8 cellular contexts compared by ENCODE assay signal in the genomic region with DNA sequence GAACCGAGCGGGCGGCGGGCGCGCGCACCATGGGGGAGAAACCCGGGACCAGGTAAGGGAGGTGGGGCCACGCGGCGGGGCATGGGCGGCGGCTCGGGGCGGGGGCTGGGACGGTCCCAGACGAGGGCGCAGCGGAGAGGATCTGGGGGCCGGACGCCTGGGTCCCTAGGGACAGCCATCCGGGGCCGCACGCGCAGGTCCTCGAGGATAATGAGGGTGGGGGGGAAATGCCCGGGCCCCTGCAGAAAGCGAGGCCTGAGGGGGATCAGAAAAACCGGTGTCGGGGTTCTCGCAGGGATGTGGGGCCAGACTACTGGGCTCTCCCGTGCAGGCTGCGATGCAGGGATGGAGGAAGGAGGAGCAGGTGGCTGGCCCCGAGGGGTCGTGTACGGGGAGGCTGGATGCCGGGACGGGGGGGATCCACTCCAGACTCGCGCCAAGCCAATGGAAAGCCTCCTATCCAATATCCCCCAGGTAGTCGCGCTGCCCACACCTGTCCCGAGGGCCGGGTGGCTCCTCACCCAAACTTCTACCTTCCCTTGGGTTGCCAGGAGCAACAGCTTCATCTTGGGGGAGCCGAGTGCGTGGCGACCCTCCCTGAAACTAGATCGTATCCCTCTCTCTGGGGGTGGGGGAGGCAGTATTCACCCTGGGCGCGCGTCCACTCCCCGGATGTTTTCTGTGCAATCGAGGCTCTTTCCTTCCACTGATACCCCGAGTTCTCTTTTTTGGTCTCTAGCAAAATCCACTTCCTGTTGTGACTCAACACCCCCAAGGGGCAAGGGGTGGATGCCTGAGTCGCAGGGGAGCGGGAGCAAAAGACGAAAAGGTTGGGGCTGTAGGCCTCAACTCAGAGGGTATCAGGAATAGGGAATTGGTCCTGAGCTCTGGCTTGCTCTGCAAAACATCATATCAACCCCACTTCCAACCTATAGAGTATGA. TPM values are rescaled to one million over a fixed set of nuclear protein-coding genes. Genes with fewer than 3 reads are reported as not detected.
DNase-seq lines count a peak whose midpoint lies in the region; ATAC-seq, FAIRE-seq and TF ChIP-seq lines count a peak whose summit lies in the region.

No MANE protein-coding gene starts in this region.

- H4K20me1 ChIP-seq in BLaER1 (peaks cover 15% of the 10 kb centered on the region), HepG2 (ENCODE audit: insufficient read depth, low read length) (no peaks in the 10 kb centered on the region; the same call in 1 of the 2 replicates)

- BruUV-seq in MCF 10A (replicated peaks; lab: Mats Ljungman, UMichigan) = no TSS peak
- BruUV-seq in HepG2 (replicated peaks; lab: Mats Ljungman, UMichigan) = TSS peak; percentile 49

- peak overlapping the region; percentile 81 for H3K4me3 Mint-ChIP-seq in HFFc6
- H3K4me3 Mint-ChIP-seq in MCF 10A (ENCODE audit: unreplicated experiment) = peak overlapping the region; percentile 66
- peak overlapping the region; percentile 83 for H3K4me3 Mint-ChIP-seq in stimulated activated memory B cell treated with anti-CD40 and anti-IgM and Interleukin-4, amounts not matched to agents 10 μg/mL and 1 μg/mL and 100 μg/mL, for 72 hours

- WGBS in HepG2 (ENCODE audit: low lambda C conversion rate) = 2% methylated on average over 32 of the region's 57 CpGs

- no peak for FAIRE-seq in HepG2 (lab: Jason Lieb, UNC)

- H3K36me3 ChIP-seq in BLaER1 (peaks cover 4% of the 10 kb centered on the region), HepG2 (replicated peaks in 1 of 2; ENCODE audit: control insufficient read depth in 1 of 2, insufficient read depth in 2 of 2, low read length in 2 of 2) (peaks cover 4 to 8% of the 10 kb centered on the region in 2 experiments; a peak in 4 of 5 replicates)

- DNase-seq in HFFc6 (no peak), T-helper 2 cell (peak in 3 of 5 experiments; percentile 12 to 82 (median 19)), MCF 10A (ENCODE audit: unreplicated experiment) (no peak), HepG2 (ENCODE audit: low spot score) (no peak), T1000 (lab: John Stamatoyannopoulos, UW) (no peak)

- H3K9me3 Mint-ChIP-seq in HFFc6 = no peaks in the 10 kb centered on the region
- H3K9me3 Mint-ChIP-seq in MCF 10A (ENCODE audit: unreplicated experiment) = no peaks in the 10 kb centered on the region
- no peaks in the 10 kb centered on the region for H3K9me3 Mint-ChIP-seq in stimulated activated memory B cell treated with anti-CD40 and anti-IgM and Interleukin-4, amounts not matched to agents 10 μg/mL and 1 μg/mL and 100 μg/mL, for 72 hours

- TF ChIP-seq EP300 in HepG2 (IDR thresholded peaks at IDR 0.05; ENCODE audit: low read depth in 2 of 2, low read length in 2 of 2) (no peak), HepG2 (CRISPR knock-in tag; IDR thresholded peaks at IDR 0.05; ENCODE audit: borderline replicate concordance) (no peak)

- TF ChIP-seq CTCF in HFFc6 (IDR thresholded peaks at IDR 0.05) (no peak), MCF 10A (IDR thresholded peaks at IDR 0.05; ENCODE audit: unreplicated experiment) (no peak), HepG2 (CRISPR knock-in tag; IDR thresholded peaks at IDR 0.05) (no peak)

- H3K9ac ChIP-seq in BLaER1 = peak overlapping the region; percentile 90
- peak overlapping the region; percentile 73 for H3K9ac ChIP-seq in HepG2 (ENCODE audit: insufficient read depth, low read depth, low read length)

- intact Hi-C loops in MCF 10A (cut with micrococcal nuclease) (loop anchor here (1.0 to 2.0 kb wide), 3 partner anchors 20 to 178 kb away; partner anchors contain the start of gene MED11), HepG2 (cut with micrococcal nuclease; ENCODE audit: unreplicated experiment) (loop anchor here (1.0 to 10.0 kb wide), 4 partner anchors 10 to 254 kb away; partner anchors contain the start of genes GLTPD2, MED11 and SPAG7)

- CTCF ChIA-PET in MCF 10A (lab: Yijun Ruan, JAX) = interaction anchor here (0.6 to 1.5 kb wide), 7 partner anchors 10 to 353 kb away, joined by 3 to 4 read pairs (median 3); partner anchors contain the start of genes GP1BA, RNF167 and SLC25A11
- CTCF ChIA-PET in HepG2 (lab: Yijun Ruan, JAX; ENCODE audit: low intra/inter-chr PET ratio, low total read pairs) = interaction anchor here (0.8 to 1.9 kb wide), 4 partner anchors 21 to 178 kb away, joined by 4 to 11 read pairs (median 7); partner anchors contain the start of gene MED11

- peak in 1 of 2 experiments; percentile 70; a peak in 1 of 4 replicates for TF ChIP-seq POLR2A in HepG2 (IDR thresholded peaks at IDR 0.05; ENCODE audit: insufficient read depth in 1 of 2, low read depth in 2 of 2, low read length in 2 of 2)

- peaks cover 19% of the 10 kb centered on the region for H3K79me2 ChIP-seq in HepG2 (ENCODE audit: insufficient read depth, low read length)

- peaks cover 2% of the 10 kb centered on the region; the same call in 1 of the 2 replicates for H3K27me3 Mint-ChIP-seq in HFFc6 (ENCODE audit: insufficient read depth)
- no peaks in the 10 kb centered on the region for H3K27me3 Mint-ChIP-seq in MCF 10A (ENCODE audit: insufficient read depth, unreplicated experiment)
- H3K27me3 Mint-ChIP-seq in stimulated activated memory B cell treated with anti-CD40 and anti-IgM and Interleukin-4, amounts not matched to agents 10 μg/mL and 1 μg/mL and 100 μg/mL, for 72 hours = no peaks in the 10 kb centered on the region

- H3K27ac ChIP-seq in BLaER1 = peak overlapping the region; percentile 90
- peak overlapping the region; percentile 65 for H3K27ac ChIP-seq in HepG2 (ENCODE audit: extremely low read length, insufficient read depth, low read length)

- POLR2A ChIA-PET in MCF 10A (lab: Yijun Ruan, JAX) = interaction anchor here (0.6 to 1.9 kb wide), 12 partner anchors 10 to 235 kb away, joined by 3 to 14 read pairs (median 4); partner anchors contain the start of genes CXCL16, GLTPD2, MINK1 and RNF167
- POLR2A ChIA-PET in HepG2 (lab: Yijun Ruan, JAX) = interaction anchor here (1.0 to 5.9 kb wide), 20 partner anchors 8 to 257 kb away, joined by 3 to 107 read pairs (median 6); partner anchors contain the start of genes GLTPD2, MED11, PLD2 and PSMB6

- H3K9me3 ChIP-seq in BLaER1 (no peaks in the 10 kb centered on the region), HepG2 (ENCODE audit: low read length) (no peaks in the 10 kb centered on the region)

- no peaks in the 10 kb centered on the region for H3K27me3 ChIP-seq in BLaER1
- no peaks in the 10 kb centered on the region for H3K27me3 ChIP-seq in HepG2 (ENCODE audit: control insufficient read depth in 1 of 2, insufficient read depth in 2 of 2, low read length in 2 of 2)

- H3K27ac Mint-ChIP-seq in HFFc6 (peak overlapping the region; percentile 60; the same call in 1 of the 2 replicates), MCF 10A (ENCODE audit: low read depth, unreplicated experiment) (peak overlapping the region; percentile 53)
- peak overlapping the region; percentile 67 for H3K27ac Mint-ChIP-seq in stimulated activated memory B cell treated with anti-CD40 and anti-IgM and Interleukin-4, amounts not matched to agents 10 μg/mL and 1 μg/mL and 100 μg/mL, for 72 hours

- H3K4me2 ChIP-seq in BLaER1 (peak overlapping the region; percentile 94), HepG2 (ENCODE audit: low read depth, low read length) (peak overlapping the region; percentile 90)

- no peak for TF ChIP-seq RAD21 in HepG2 (CRISPR knock-in tag; IDR thresholded peaks at IDR 0.05)

- H3K4me3 ChIP-seq in BLaER1 = peak overlapping the region; percentile 83
- H3K4me3 ChIP-seq in HepG2 (replicated peaks in 1 of 3; ENCODE audit: insufficient read depth in 1 of 3, low read depth in 2 of 3, low read length in 3 of 3) = peak overlapping the region; percentile 72 to 86 (median 85)

- H3K4me1 Mint-ChIP-seq in HFFc6 (ENCODE audit: low read depth) (peaks cover 21% of the 10 kb centered on the region), MCF 10A (ENCODE audit: insufficient read depth, unreplicated experiment) (peaks cover 9% of the 10 kb centered on the region)
- H3K4me1 Mint-ChIP-seq in stimulated activated memory B cell treated with anti-CD40 and anti-IgM and Interleukin-4, amounts not matched to agents 10 μg/mL and 1 μg/mL and 100 μg/mL, for 72 hours = peaks cover 47% of the 10 kb centered on the region

- peaks cover 56% of the 10 kb centered on the region for H3K4me1 ChIP-seq in BLaER1
- H3K4me1 ChIP-seq in HepG2 (ENCODE audit: insufficient read depth, low read length) = peaks cover 39% of the 10 kb centered on the region

- in situ Hi-C loops in HepG2 (cut with HindIII; ENCODE audit: extremely low pct_ligation_motif_present, low pct_unique_long_range_greater_than_20kb) = no loop called here

- H3K36me3 Mint-ChIP-seq in HFFc6 (ENCODE audit: low read depth) (no peaks in the 10 kb centered on the region), MCF 10A (ENCODE audit: insufficient read depth, unreplicated experiment) (peaks cover 4% of the 10 kb centered on the region)
- H3K36me3 Mint-ChIP-seq in stimulated activated memory B cell treated with anti-CD40 and anti-IgM and Interleukin-4, amounts not matched to agents 10 μg/mL and 1 μg/mL and 100 μg/mL, for 72 hours = peaks cover 9% of the 10 kb centered on the region

- H2AFZ ChIP-seq in HepG2 (ENCODE audit: low read length) = no peak overlapping the region

- ATAC-seq in HepG2 = peak; percentile 4; the same call in 2 of the 3 replicates
- ATAC-seq in stimulated activated memory B cell treated with anti-CD40 and anti-IgM and Interleukin-4, amounts not matched to agents 10 μg/mL and 1 μg/mL and 100 μg/mL, for 72 hours = peak; percentile 83
- no peak for ATAC-seq in HG02678 (IDR thresholded peaks at IDR 0.05; ENCODE audit: unreplicated experiment)

RNA-seq across cellular contexts. Expression of gene ARRB2, which starts 0.5 kb away (rescaled TPM):
- total RNA-seq in HFFc6 (2021; fragmentation: NEBNext Ultra II Directional; extraction: Animal tissue kit (Norgen Biotek cat#: 25700)) = 10 to 100 TPM in 2 of 6 experiments, 1 to 10 TPM in 4; 8.0 to 10.7 (median 9.1) TPM
- total RNA-seq in MCF 10A (2022) = 20.7 and 25.1 TPM in 2 replicates
- total RNA-seq in HepG2 (2016; rRNA removed; fragmentation: Illumina TruSeq; extraction: Trizol) = 15.5 and 21.5 TPM in 2 replicates
- 26.6 and 31.6 TPM in 2 replicates for total RNA-seq in HepG2 (2016; cell fraction: cytosol; rRNA removed; fragmentation: Illumina TruSeq; extraction: Trizol; ENCODE audit: low read depth)
- total RNA-seq in HepG2 (2016; cell fraction: insoluble cytoplasmic fraction; rRNA removed; fragmentation: Illumina TruSeq; extraction: Trizol) = 11.0 and 21.7 TPM in 2 replicates
- 39.2 and 42.1 TPM in 2 replicates for total RNA-seq in HepG2 (2016; cell fraction: membrane; rRNA removed; fragmentation: Illumina TruSeq; extraction: Trizol)
- 14.4 and 14.9 TPM in 2 replicates for total RNA-seq in HepG2 (2016; cell fraction: nucleus; rRNA removed; fragmentation: Illumina TruSeq; extraction: Trizol)
- polyA plus RNA-seq in HepG2 (2011; rRNA removed) = 49.2 and 58.4 TPM in 2 replicates
- 39.2 and 47.6 TPM in 2 replicates for polyA plus RNA-seq in HepG2 (2011; cell fraction: cytosol; rRNA removed)
- 125 and 127 TPM in 2 replicates for polyA plus RNA-seq in HepG2 (2011; cell fraction: nucleus; rRNA removed)
- 56.5 and 69.1 TPM in 2 replicates for polyA plus RNA-seq in HepG2 (2012)
- 73.1 and 77.8 TPM in 2 replicates for polyA plus RNA-seq in HepG2 (2016; cell fraction: cytosol; fragmentation: Illumina TruSeq; extraction: Trizol; ENCODE audit: low read depth)
- 31.2 and 37.0 TPM in 2 replicates for polyA plus RNA-seq in HepG2 (2016; cell fraction: insoluble cytoplasmic fraction; fragmentation: Illumina TruSeq; extraction: Trizol; ENCODE audit: low read depth)
- polyA plus RNA-seq in HepG2 (2016; cell fraction: membrane; fragmentation: Illumina TruSeq; extraction: Trizol; ENCODE audit: low read depth) = 82.8 and 84.1 TPM in 2 replicates
- polyA plus RNA-seq in HepG2 (2016; cell fraction: nucleus; fragmentation: Illumina TruSeq; extraction: Trizol; ENCODE audit: insufficient read depth, low read depth) = 77.0 and 85.1 TPM in 2 replicates
- polyA minus RNA-seq in HepG2 (2011; rRNA and poly(A)+ RNA removed; ENCODE audit: low replicate concordance) = 30.3 and 32.9 TPM in 2 replicates
- 17.3 and 18.1 TPM in 2 replicates for polyA minus RNA-seq in HepG2 (2011; cell fraction: cytosol; rRNA and poly(A)+ RNA removed)
- polyA minus RNA-seq in HepG2 (2011; cell fraction: nucleus; rRNA and poly(A)+ RNA removed) = 19.2 and 23.5 TPM in 2 replicates

RNA-seq across cellular contexts. Expression of gene PELP1, which starts 7.0 kb away (rescaled TPM):
- 10 to 100 TPM; 52.8 to 64.9 (median 60.5) TPM for total RNA-seq in HFFc6 (2021; fragmentation: NEBNext Ultra II Directional; extraction: Animal tissue kit (Norgen Biotek cat#: 25700))
- 63.9 and 74.8 TPM in 2 replicates for total RNA-seq in MCF 10A (2022)
- 27.8 and 33.2 TPM in 2 replicates for total RNA-seq in HepG2 (2016; rRNA removed; fragmentation: Illumina TruSeq; extraction: Trizol)
- 8.6 and 9.3 TPM in 2 replicates for total RNA-seq in HepG2 (2016; cell fraction: cytosol; rRNA removed; fragmentation: Illumina TruSeq; extraction: Trizol; ENCODE audit: low read depth)
- 29.7 and 32.3 TPM in 2 replicates for total RNA-seq in HepG2 (2016; cell fraction: insoluble cytoplasmic fraction; rRNA removed; fragmentation: Illumina TruSeq; extraction: Trizol)
- 8.2 and 11.4 TPM in 2 replicates for total RNA-seq in HepG2 (2016; cell fraction: membrane; rRNA removed; fragmentation: Illumina TruSeq; extraction: Trizol)
- 38.3 and 51.4 TPM in 2 replicates for total RNA-seq in HepG2 (2016; cell fraction: nucleus; rRNA removed; fragmentation: Illumina TruSeq; extraction: Trizol)
- 14.9 and 22.5 TPM in 2 replicates for polyA plus RNA-seq in HepG2 (2011; rRNA removed)
- polyA plus RNA-seq in HepG2 (2011; cell fraction: cytosol; rRNA removed) = 4.3 and 5.4 TPM in 2 replicates
- polyA plus RNA-seq in HepG2 (2011; cell fraction: nucleus; rRNA removed) = 83.8 and 108 TPM in 2 replicates
- 32.3 and 36.6 TPM in 2 replicates for polyA plus RNA-seq in HepG2 (2012)
- 1.4 and 1.8 TPM in 2 replicates for polyA plus RNA-seq in HepG2 (2016; cell fraction: cytosol; fragmentation: Illumina TruSeq; extraction: Trizol; ENCODE audit: low read depth)
- 18.5 and 30.6 TPM in 2 replicates for polyA plus RNA-seq in HepG2 (2016; cell fraction: insoluble cytoplasmic fraction; fragmentation: Illumina TruSeq; extraction: Trizol; ENCODE audit: low read depth)
- polyA plus RNA-seq in HepG2 (2016; cell fraction: membrane; fragmentation: Illumina TruSeq; extraction: Trizol; ENCODE audit: low read depth) = 3.5 and 4.7 TPM in 2 replicates
- 96.8 and 111 TPM in 2 replicates for polyA plus RNA-seq in HepG2 (2016; cell fraction: nucleus; fragmentation: Illumina TruSeq; extraction: Trizol; ENCODE audit: insufficient read depth, low read depth)
- 69.8 and 87.2 TPM in 2 replicates for polyA minus RNA-seq in HepG2 (2011; rRNA and poly(A)+ RNA removed; ENCODE audit: low replicate concordance)
- polyA minus RNA-seq in HepG2 (2011; cell fraction: cytosol; rRNA and poly(A)+ RNA removed) = 14.3 and 16.8 TPM in 2 replicates
- 39.3 and 65.8 TPM in 2 replicates for polyA minus RNA-seq in HepG2 (2011; cell fraction: nucleus; rRNA and poly(A)+ RNA removed)

RNA-seq across cellular contexts. Expression of gene MED11, which starts 20.3 kb away (rescaled TPM):
- total RNA-seq in HFFc6 (2021; fragmentation: NEBNext Ultra II Directional; extraction: Animal tissue kit (Norgen Biotek cat#: 25700)) = 10 to 100 TPM; 15.3 to 19.1 (median 17.4) TPM
- total RNA-seq in MCF 10A (2022) = 15.2 and 15.8 TPM in 2 replicates
- 20.2 and 25.1 TPM in 2 replicates for total RNA-seq in HepG2 (2016; rRNA removed; fragmentation: Illumina TruSeq; extraction: Trizol)
- total RNA-seq in HepG2 (2016; cell fraction: cytosol; rRNA removed; fragmentation: Illumina TruSeq; extraction: Trizol; ENCODE audit: low read depth) = 3.6 and 4.5 TPM in 2 replicates
- total RNA-seq in HepG2 (2016; cell fraction: insoluble cytoplasmic fraction; rRNA removed; fragmentation: Illumina TruSeq; extraction: Trizol) = 20.3 and 31.3 TPM in 2 replicates
- total RNA-seq in HepG2 (2016; cell fraction: membrane; rRNA removed; fragmentation: Illumina TruSeq; extraction: Trizol) = 6.8 and 9.9 TPM in 2 replicates
- total RNA-seq in HepG2 (2016; cell fraction: nucleus; rRNA removed; fragmentation: Illumina TruSeq; extraction: Trizol) = 7.9 and 8.0 TPM in 2 replicates
- 36.2 and 39.0 TPM in 2 replicates for polyA plus RNA-seq in HepG2 (2011; rRNA removed)
- 34.0 and 41.9 TPM in 2 replicates for polyA plus RNA-seq in HepG2 (2011; cell fraction: cytosol; rRNA removed)
- 23.2 and 26.5 TPM in 2 replicates for polyA plus RNA-seq in HepG2 (2011; cell fraction: nucleus; rRNA removed)
- 23.6 and 23.7 TPM in 2 replicates for polyA plus RNA-seq in HepG2 (2012)
- 4.5 and 4.8 TPM in 2 replicates for polyA plus RNA-seq in HepG2 (2016; cell fraction: cytosol; fragmentation: Illumina TruSeq; extraction: Trizol; ENCODE audit: low read depth)
- polyA plus RNA-seq in HepG2 (2016; cell fraction: insoluble cytoplasmic fraction; fragmentation: Illumina TruSeq; extraction: Trizol; ENCODE audit: low read depth) = 34.8 and 37.3 TPM in 2 replicates
- 7.4 and 8.2 TPM in 2 replicates for polyA plus RNA-seq in HepG2 (2016; cell fraction: membrane; fragmentation: Illumina TruSeq; extraction: Trizol; ENCODE audit: low read depth)
- polyA plus RNA-seq in HepG2 (2016; cell fraction: nucleus; fragmentation: Illumina TruSeq; extraction: Trizol; ENCODE audit: insufficient read depth, low read depth) = 23.5 and 24.2 TPM in 2 replicates
- polyA minus RNA-seq in HepG2 (2011; rRNA and poly(A)+ RNA removed; ENCODE audit: low replicate concordance) = 12.0 and 42.0 TPM in 2 replicates
- 9.0 and 13.7 TPM in 2 replicates for polyA minus RNA-seq in HepG2 (2011; cell fraction: cytosol; rRNA and poly(A)+ RNA removed)
- polyA minus RNA-seq in HepG2 (2011; cell fraction: nucleus; rRNA and poly(A)+ RNA removed) = 8.0 and 9.3 TPM in 2 replicates

RNA-seq across cellular contexts. Expression of gene ZMYND15, which starts 28.7 kb away (rescaled TPM):
- total RNA-seq in HFFc6 (2021; fragmentation: NEBNext Ultra II Directional; extraction: Animal tissue kit (Norgen Biotek cat#: 25700)) = not detected
- total RNA-seq in MCF 10A (2022) = 1.3 and 1.8 TPM in 2 replicates
- total RNA-seq in HepG2 (2016; rRNA removed; fragmentation: Illumina TruSeq; extraction: Trizol) = 0.15 and 0.24 TPM in 2 replicates
- total RNA-seq in HepG2 (2016; cell fraction: cytosol; rRNA removed; fragmentation: Illumina TruSeq; extraction: Trizol; ENCODE audit: low read depth) = not detected in 2 replicates
- 0.16 and 0.39 TPM in 2 replicates for total RNA-seq in HepG2 (2016; cell fraction: insoluble cytoplasmic fraction; rRNA removed; fragmentation: Illumina TruSeq; extraction: Trizol)
- total RNA-seq in HepG2 (2016; cell fraction: membrane; rRNA removed; fragmentation: Illumina TruSeq; extraction: Trizol) = 0.10 and 0.12 TPM in 2 replicates
- total RNA-seq in HepG2 (2016; cell fraction: nucleus; rRNA removed; fragmentation: Illumina TruSeq; extraction: Trizol) = 0.38 and 0.43 TPM in 2 replicates
- 2.7 and 3.6 TPM in 2 replicates for polyA plus RNA-seq in HepG2 (2011; rRNA removed)
- 1.5 and 1.7 TPM in 2 replicates for polyA plus RNA-seq in HepG2 (2011; cell fraction: cytosol; rRNA removed)
- 14.3 and 15.2 TPM in 2 replicates for polyA plus RNA-seq in HepG2 (2011; cell fraction: nucleus; rRNA removed)
- 2.0 and 2.7 TPM in 2 replicates for polyA plus RNA-seq in HepG2 (2012)
- polyA plus RNA-seq in HepG2 (2016; cell fraction: cytosol; fragmentation: Illumina TruSeq; extraction: Trizol; ENCODE audit: low read depth) = 0.16 and 0.17 TPM in 2 replicates
- 0.28 and 0.33 TPM in 2 replicates for polyA plus RNA-seq in HepG2 (2016; cell fraction: insoluble cytoplasmic fraction; fragmentation: Illumina TruSeq; extraction: Trizol; ENCODE audit: low read depth)
- 0.27 and 0.44 TPM in 2 replicates for polyA plus RNA-seq in HepG2 (2016; cell fraction: membrane; fragmentation: Illumina TruSeq; extraction: Trizol; ENCODE audit: low read depth)
- 0.75 and 1.6 TPM in 2 replicates for polyA plus RNA-seq in HepG2 (2016; cell fraction: nucleus; fragmentation: Illumina TruSeq; extraction: Trizol; ENCODE audit: insufficient read depth, low read depth)
- polyA minus RNA-seq in HepG2 (2011; rRNA and poly(A)+ RNA removed; ENCODE audit: low replicate concordance) = 0.07 and 2.5 TPM in 2 replicates
- 0.53 and 0.79 TPM in 2 replicates for polyA minus RNA-seq in HepG2 (2011; cell fraction: cytosol; rRNA and poly(A)+ RNA removed)
- 1.5 and 2.7 TPM in 2 replicates for polyA minus RNA-seq in HepG2 (2011; cell fraction: nucleus; rRNA and poly(A)+ RNA removed)

RNA-seq across cellular contexts. Expression of gene CXCL16, which starts 28.8 kb away (rescaled TPM):
- under 1 TPM; 0.31 to 0.92 (median 0.62) TPM for total RNA-seq in HFFc6 (2021; fragmentation: NEBNext Ultra II Directional; extraction: Animal tissue kit (Norgen Biotek cat#: 25700))
- total RNA-seq in MCF 10A (2022) = 16.7 and 20.6 TPM in 2 replicates
- 5.4 and 9.4 TPM in 2 replicates for total RNA-seq in HepG2 (2016; rRNA removed; fragmentation: Illumina TruSeq; extraction: Trizol)
- total RNA-seq in HepG2 (2016; cell fraction: cytosol; rRNA removed; fragmentation: Illumina TruSeq; extraction: Trizol; ENCODE audit: low read depth) = 5.4 and 8.2 TPM in 2 replicates
- total RNA-seq in HepG2 (2016; cell fraction: insoluble cytoplasmic fraction; rRNA removed; fragmentation: Illumina TruSeq; extraction: Trizol) = 5.6 and 11.1 TPM in 2 replicates
- total RNA-seq in HepG2 (2016; cell fraction: membrane; rRNA removed; fragmentation: Illumina TruSeq; extraction: Trizol) = 12.1 and 12.5 TPM in 2 replicates
- 7.9 and 8.2 TPM in 2 replicates for total RNA-seq in HepG2 (2016; cell fraction: nucleus; rRNA removed; fragmentation: Illumina TruSeq; extraction: Trizol)
- 101 and 142 TPM in 2 replicates for polyA plus RNA-seq in HepG2 (2011; rRNA removed)
- polyA plus RNA-seq in HepG2 (2011; cell fraction: cytosol; rRNA removed) = 89.5 and 125 TPM in 2 replicates
- polyA plus RNA-seq in HepG2 (2011; cell fraction: nucleus; rRNA removed) = 24.7 and 41.2 TPM in 2 replicates
- 81.6 and 102 TPM in 2 replicates for polyA plus RNA-seq in HepG2 (2012)
- polyA plus RNA-seq in HepG2 (2016; cell fraction: cytosol; fragmentation: Illumina TruSeq; extraction: Trizol; ENCODE audit: low read depth) = 18.9 and 20.3 TPM in 2 replicates
- 20.4 and 22.7 TPM in 2 replicates for polyA plus RNA-seq in HepG2 (2016; cell fraction: insoluble cytoplasmic fraction; fragmentation: Illumina TruSeq; extraction: Trizol; ENCODE audit: low read depth)
- polyA plus RNA-seq in HepG2 (2016; cell fraction: membrane; fragmentation: Illumina TruSeq; extraction: Trizol; ENCODE audit: low read depth) = 28.0 and 31.1 TPM in 2 replicates
- 27.8 and 36.4 TPM in 2 replicates for polyA plus RNA-seq in HepG2 (2016; cell fraction: nucleus; fragmentation: Illumina TruSeq; extraction: Trizol; ENCODE audit: insufficient read depth, low read depth)
- polyA minus RNA-seq in HepG2 (2011; rRNA and poly(A)+ RNA removed; ENCODE audit: low replicate concordance) = 7.1 and 65.0 TPM in 2 replicates
- 41.8 and 54.5 TPM in 2 replicates for polyA minus RNA-seq in HepG2 (2011; cell fraction: cytosol; rRNA and poly(A)+ RNA removed)
- polyA minus RNA-seq in HepG2 (2011; cell fraction: nucleus; rRNA and poly(A)+ RNA removed) = 9.3 and 13.4 TPM in 2 replicates

Comparison
In these comparisons a context has a peak if more than half of its experiments do, and no peak if none do; other contexts are left out.
1. DNase-seq: peak in T-helper 2 cell (3 of 5); none in HFFc6 (single experiment), MCF 10A (single experiment), HepG2 (single experiment) and T1000 (single experiment).
2. Peak in every context shown above with its lines, with median percentiles within 50 percentile points of each other: H3K27ac Mint-ChIP-seq and H3K4me3 Mint-ChIP-seq.